In genomic region chr18:12885500-12885899, GRCh38 we compare ENCODE assay signal across 1 cellular context.
TF ChIP-seq lines count a peak whose summit lies in the region.

No MANE protein-coding gene starts in this region.

TF ChIP-seq in GM12878, 131 proteins besides CTCF, POLR2A, EP300 and RAD21 (continued from another document and continues in another):
- TF ChIP-seq EZH2 (IDR thresholded peaks at IDR 0.05; ENCODE audit: borderline replicate concordance, control insufficient read depth, low read depth, low read length) = no peak
- no peak for TF ChIP-seq ELK1 (IDR thresholded peaks at IDR 0.05; ENCODE audit: low read depth, low read length)
- TF ChIP-seq E2F4 (IDR thresholded peaks at IDR 0.05; ENCODE audit: low read depth, low read length) = no peak
- TF ChIP-seq STAT3 (IDR thresholded peaks at IDR 0.05; ENCODE audit: low read depth, low read length) = no peak
- TF ChIP-seq HDAC6 (IDR thresholded peaks at IDR 0.05; ENCODE audit: unreplicated experiment) = no peak
- no peak for TF ChIP-seq TARDBP (IDR thresholded peaks at IDR 0.05; ENCODE audit: borderline replicate concordance)
- TF ChIP-seq REST (IDR thresholded peaks at IDR 0.05; ENCODE audit: low read depth, low read length) = no peak
- peak; percentile 94 for TF ChIP-seq CUX1 (IDR thresholded peaks at IDR 0.05; ENCODE audit: insufficient replicate concordance, low read depth, low read length)
- TF ChIP-seq SMAD1 (IDR thresholded peaks at IDR 0.05; ENCODE audit: low read depth, partially characterized antibody) = no peak
- TF ChIP-seq BACH1 (IDR thresholded peaks at IDR 0.05; ENCODE audit: borderline replicate concordance) = no peak
- no peak for TF ChIP-seq IRF3 (IDR thresholded peaks at IDR 0.05)
- no peak for TF ChIP-seq NFIC (IDR thresholded peaks at IDR 0.05; ENCODE audit: low read depth, low read length)
- peak; percentile 88 for TF ChIP-seq POLR2AphosphoS5 (IDR thresholded peaks at IDR 0.05; ENCODE audit: low read length)
- no peak for TF ChIP-seq EGR1 (IDR thresholded peaks at IDR 0.05; ENCODE audit: borderline replicate concordance in 1 of 2, low read depth in 2 of 2, low read length in 2 of 2)
- no peak for TF ChIP-seq MTA3 (IDR thresholded peaks at IDR 0.05; ENCODE audit: borderline replicate concordance, low read length)
- no peak for TF ChIP-seq PAX8 (IDR thresholded peaks at IDR 0.05)
- TF ChIP-seq ZNF207 (IDR thresholded peaks at IDR 0.05; ENCODE audit: borderline replicate concordance) = no peak
- no peak for TF ChIP-seq SPI1 (IDR thresholded peaks at IDR 0.05; ENCODE audit: borderline replicate concordance, insufficient read depth, low read depth, low read length)
- peak; percentile 66; the same call in 1 of the 2 replicates for TF ChIP-seq BCL11A (IDR thresholded peaks at IDR 0.05; ENCODE audit: low read depth, low read length)
- no peak for TF ChIP-seq WRNIP1 (IDR thresholded peaks at IDR 0.05; ENCODE audit: borderline replicate concordance, low read depth, low read length)
- no peak for TF ChIP-seq E4F1 (IDR thresholded peaks at IDR 0.05; ENCODE audit: borderline replicate concordance, partially characterized antibody)
- no peak for TF ChIP-seq NKRF (conservative IDR thresholded peaks at IDR 0.05)
- no peak for TF ChIP-seq SREBF2 (IDR thresholded peaks at IDR 0.05; ENCODE audit: low read length)
- TF ChIP-seq BCL3 (IDR thresholded peaks at IDR 0.05; ENCODE audit: borderline replicate concordance, insufficient read depth, low read depth, low read length, poor library complexity, severe bottlenecking) = peak; percentile 74
- no peak for TF ChIP-seq ESRRA (IDR thresholded peaks at IDR 0.05; ENCODE audit: low read length)
- TF ChIP-seq ATF7 (IDR thresholded peaks at IDR 0.05; ENCODE audit: low read depth) = peak; percentile 35; the same call in 1 of the 2 replicates
- no peak for TF ChIP-seq NFYA (IDR thresholded peaks at IDR 0.05; ENCODE audit: borderline replicate concordance, low read depth, low read length)
- peak; percentile 100 for TF ChIP-seq MEF2B (IDR thresholded peaks at IDR 0.05; ENCODE audit: partially characterized antibody, poor library complexity, severe bottlenecking)
- TF ChIP-seq JUND (IDR thresholded peaks at IDR 0.05; ENCODE audit: low read depth, low read length) = no peak
- no peak for TF ChIP-seq SIX5 (IDR thresholded peaks at IDR 0.05; ENCODE audit: low read depth, low read length, severe bottlenecking)
- TF ChIP-seq FOXK2 (IDR thresholded peaks at IDR 0.05) = no peak
- no peak for TF ChIP-seq NR2F1 (conservative IDR thresholded peaks at IDR 0.05)
- TF ChIP-seq SIN3A (IDR thresholded peaks at IDR 0.05; ENCODE audit: low read depth, low read length) = no peak
- no peak for TF ChIP-seq POLR2AphosphoS2 (IDR thresholded peaks at IDR 0.05; ENCODE audit: low read depth, low read length)
- 0 out of 2 replicates have a peak, but pooled peaks have one; percentile 23 for TF ChIP-seq JUNB (IDR thresholded peaks at IDR 0.05)
- no peak for TF ChIP-seq RELB (IDR thresholded peaks at IDR 0.05; ENCODE audit: low read depth)
- no peak for TF ChIP-seq SUPT20H (IDR thresholded peaks at IDR 0.05; ENCODE audit: borderline replicate concordance, control insufficient read depth, low read depth, low read length)
- TF ChIP-seq EED (IDR thresholded peaks at IDR 0.05; ENCODE audit: low read depth) = no peak
- no peak for TF ChIP-seq LARP7 (IDR thresholded peaks at IDR 0.05)
- no peak for TF ChIP-seq NBN (IDR thresholded peaks at IDR 0.05)
- no peak for TF ChIP-seq NR2C2 (IDR thresholded peaks at IDR 0.05; ENCODE audit: borderline replicate concordance, control insufficient read depth, insufficient read length, low read depth)
- TF ChIP-seq ZZZ3 (IDR thresholded peaks at IDR 0.05; ENCODE audit: control insufficient read depth, insufficient read length, low read depth) = no peak
- no peak for TF ChIP-seq RELA (IDR thresholded peaks at IDR 0.05; ENCODE audit: borderline replicate concordance, partially characterized antibody)
- TF ChIP-seq RUNX3 (IDR thresholded peaks at IDR 0.05; ENCODE audit: low read length) = peak; percentile 21; the same call in 1 of the 2 replicates
- no peak for TF ChIP-seq CREB1 (IDR thresholded peaks at IDR 0.05; ENCODE audit: low read depth)
